In genomic region chr6:158031445-158032353, GRCh38 we compare ENCODE assay signal across 1 cellular context.
TF ChIP-seq lines count a peak whose summit lies in the region.

No MANE protein-coding gene starts in this region.

TF ChIP-seq in K562, 482 proteins besides CTCF, POLR2A, EP300 and RAD21 (continued from another document and continues in another):
- TF ChIP-seq, protein P1, sequence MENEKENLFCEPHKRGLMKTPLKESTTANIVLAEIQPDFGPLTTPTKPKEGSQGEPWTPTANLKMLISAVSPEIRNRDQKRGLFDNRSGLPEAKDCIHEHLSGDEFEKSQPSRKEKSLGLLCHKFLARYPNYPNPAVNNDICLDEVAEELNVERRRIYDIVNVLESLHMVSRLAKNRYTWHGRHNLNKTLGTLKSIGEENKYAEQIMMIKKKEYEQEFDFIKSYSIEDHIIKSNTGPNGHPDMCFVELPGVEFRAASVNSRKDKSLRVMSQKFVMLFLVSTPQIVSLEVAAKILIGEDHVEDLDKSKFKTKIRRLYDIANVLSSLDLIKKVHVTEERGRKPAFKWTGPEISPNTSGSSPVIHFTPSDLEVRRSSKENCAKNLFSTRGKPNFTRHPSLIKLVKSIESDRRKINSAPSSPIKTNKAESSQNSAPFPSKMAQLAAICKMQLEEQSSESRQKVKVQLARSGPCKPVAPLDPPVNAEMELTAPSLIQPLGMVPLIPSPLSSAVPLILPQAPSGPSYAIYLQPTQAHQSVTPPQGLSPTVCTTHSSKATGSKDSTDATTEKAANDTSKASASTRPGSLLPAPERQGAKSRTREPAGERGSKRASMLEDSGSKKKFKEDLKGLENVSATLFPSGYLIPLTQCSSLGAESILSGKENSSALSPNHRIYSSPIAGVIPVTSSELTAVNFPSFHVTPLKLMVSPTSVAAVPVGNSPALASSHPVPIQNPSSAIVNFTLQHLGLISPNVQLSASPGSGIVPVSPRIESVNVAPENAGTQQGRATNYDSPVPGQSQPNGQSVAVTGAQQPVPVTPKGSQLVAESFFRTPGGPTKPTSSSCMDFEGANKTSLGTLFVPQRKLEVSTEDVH (IDR thresholded peaks at IDR 0.05; ENCODE audit: low read depth, partially characterized antibody): no peak
- TF ChIP-seq ZNF561 (CRISPR knock-in tag; conservative IDR thresholded peaks at IDR 0.05) (no peak), TAF15 (IDR thresholded peaks at IDR 0.05; ENCODE audit: low read depth, low read length) (no peak), THRA (IDR thresholded peaks at IDR 0.05) (no peak; the same call in 1 of the 2 replicates), FOXO4 (CRISPR knock-in tag; IDR thresholded peaks at IDR 0.05) (no peak), BRF1 (IDR thresholded peaks at IDR 0.05; ENCODE audit: borderline replicate concordance, extremely low read depth, insufficient read length) (no peak), EGR1 (conservative IDR thresholded peaks at IDR 0.05) (peak; percentile 57), ZNF431 (CRISPR knock-in tag; IDR thresholded peaks at IDR 0.05) (no peak), ARHGAP35 (IDR thresholded peaks at IDR 0.05; ENCODE audit: partially characterized antibody) (no peak), IRF2 (CRISPR knock-in tag; IDR thresholded peaks at IDR 0.05) (no peak), CBFA2T3 (IDR thresholded peaks at IDR 0.05) (no peak; the same call in none of the 2 replicates), ILF3 (IDR thresholded peaks at IDR 0.05; ENCODE audit: borderline replicate concordance) (no peak), HMBOX1 (IDR thresholded peaks at IDR 0.05) (no peak), ZNF175 (CRISPR knock-in tag; IDR thresholded peaks at IDR 0.05; ENCODE audit: low read depth) (0 out of 2 replicates have a peak, but pooled peaks have one; percentile 32), KDM4B (IDR thresholded peaks at IDR 0.05; ENCODE audit: borderline replicate concordance in 2 of 2, low read depth in 1 of 2) (no peak), STAG1 (CRISPR knock-in tag; IDR thresholded peaks at IDR 0.05; ENCODE audit: borderline replicate concordance) (no peak), U2AF1 (optimal IDR thresholded peaks at IDR 0.05; ENCODE audit: low read depth, low read length) (no peak), CHD4 (IDR thresholded peaks at IDR 0.05; ENCODE audit: insufficient read depth, insufficient replicate concordance, low read depth, low read length, poor library complexity, severe bottlenecking) (no peak), ZNF282 (CRISPR knock-in tag; IDR thresholded peaks at IDR 0.05) (no peak), HMG20A (CRISPR knock-in tag; conservative IDR thresholded peaks at IDR 0.05) (no peak), MYNN (IDR thresholded peaks at IDR 0.05) (peak; percentile 69; the same call in 1 of the 2 replicates), MYNN (CRISPR knock-in tag; IDR thresholded peaks at IDR 0.05) (no peak), MBD2 (IDR thresholded peaks at IDR 0.05; ENCODE audit: borderline replicate concordance, low read depth) (peak; percentile 24; the same call in 1 of the 2 replicates), BCOR (IDR thresholded peaks at IDR 0.05) (no peak), ZNF217 (CRISPR knock-in tag; IDR thresholded peaks at IDR 0.05) (no peak), MAFG (tag; conservative IDR thresholded peaks at IDR 0.05) (no peak), FOXA3 (CRISPR knock-in tag; conservative IDR thresholded peaks at IDR 0.05 in 1 of 2, IDR thresholded peaks at IDR 0.05 in 1 of 2) (no peak), PYGO2 (tag; IDR thresholded peaks at IDR 0.05) (no peak), NEUROD1 (IDR thresholded peaks at IDR 0.05; ENCODE audit: borderline replicate concordance, low read depth, low read length, partially characterized antibody) (peak; percentile 59), HEY1 (CRISPR knock-in tag; IDR thresholded peaks at IDR 0.05; ENCODE audit: borderline replicate concordance) (no peak), NRF1 (conservative IDR thresholded peaks at IDR 0.05 in 1 of 2, IDR thresholded peaks at IDR 0.05 in 1 of 2) (0 out of 4 replicates have a peak, but pooled peaks of 1 of the 2 experiments have one; percentile 16), ETS2 (tag; IDR thresholded peaks at IDR 0.05; ENCODE audit: borderline replicate concordance, poor library complexity, severe bottlenecking) (no peak), ZNF644 (tag; IDR thresholded peaks at IDR 0.05; ENCODE audit: low read depth) (no peak), SIN3B (IDR thresholded peaks at IDR 0.05; ENCODE audit: low read depth) (no peak), ZBTB8A (IDR thresholded peaks at IDR 0.05; ENCODE audit: partially characterized antibody) (no peak), TFAM (CRISPR knock-in tag; conservative IDR thresholded peaks at IDR 0.05) (no peak), TRIM24 (IDR thresholded peaks at IDR 0.05) (no peak)
- TF ChIP-seq, protein P2, sequence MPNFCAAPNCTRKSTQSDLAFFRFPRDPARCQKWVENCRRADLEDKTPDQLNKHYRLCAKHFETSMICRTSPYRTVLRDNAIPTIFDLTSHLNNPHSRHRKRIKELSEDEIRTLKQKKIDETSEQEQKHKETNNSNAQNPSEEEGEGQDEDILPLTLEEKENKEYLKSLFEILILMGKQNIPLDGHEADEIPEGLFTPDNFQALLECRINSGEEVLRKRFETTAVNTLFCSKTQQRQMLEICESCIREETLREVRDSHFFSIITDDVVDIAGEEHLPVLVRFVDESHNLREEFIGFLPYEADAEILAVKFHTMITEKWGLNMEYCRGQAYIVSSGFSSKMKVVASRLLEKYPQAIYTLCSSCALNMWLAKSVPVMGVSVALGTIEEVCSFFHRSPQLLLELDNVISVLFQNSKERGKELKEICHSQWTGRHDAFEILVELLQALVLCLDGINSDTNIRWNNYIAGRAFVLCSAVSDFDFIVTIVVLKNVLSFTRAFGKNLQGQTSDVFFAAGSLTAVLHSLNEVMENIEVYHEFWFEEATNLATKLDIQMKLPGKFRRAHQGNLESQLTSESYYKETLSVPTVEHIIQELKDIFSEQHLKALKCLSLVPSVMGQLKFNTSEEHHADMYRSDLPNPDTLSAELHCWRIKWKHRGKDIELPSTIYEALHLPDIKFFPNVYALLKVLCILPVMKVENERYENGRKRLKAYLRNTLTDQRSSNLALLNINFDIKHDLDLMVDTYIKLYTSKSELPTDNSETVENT (CRISPR knock-in tag; IDR thresholded peaks at IDR 0.05): no peak
- TF ChIP-seq, protein P3, sequence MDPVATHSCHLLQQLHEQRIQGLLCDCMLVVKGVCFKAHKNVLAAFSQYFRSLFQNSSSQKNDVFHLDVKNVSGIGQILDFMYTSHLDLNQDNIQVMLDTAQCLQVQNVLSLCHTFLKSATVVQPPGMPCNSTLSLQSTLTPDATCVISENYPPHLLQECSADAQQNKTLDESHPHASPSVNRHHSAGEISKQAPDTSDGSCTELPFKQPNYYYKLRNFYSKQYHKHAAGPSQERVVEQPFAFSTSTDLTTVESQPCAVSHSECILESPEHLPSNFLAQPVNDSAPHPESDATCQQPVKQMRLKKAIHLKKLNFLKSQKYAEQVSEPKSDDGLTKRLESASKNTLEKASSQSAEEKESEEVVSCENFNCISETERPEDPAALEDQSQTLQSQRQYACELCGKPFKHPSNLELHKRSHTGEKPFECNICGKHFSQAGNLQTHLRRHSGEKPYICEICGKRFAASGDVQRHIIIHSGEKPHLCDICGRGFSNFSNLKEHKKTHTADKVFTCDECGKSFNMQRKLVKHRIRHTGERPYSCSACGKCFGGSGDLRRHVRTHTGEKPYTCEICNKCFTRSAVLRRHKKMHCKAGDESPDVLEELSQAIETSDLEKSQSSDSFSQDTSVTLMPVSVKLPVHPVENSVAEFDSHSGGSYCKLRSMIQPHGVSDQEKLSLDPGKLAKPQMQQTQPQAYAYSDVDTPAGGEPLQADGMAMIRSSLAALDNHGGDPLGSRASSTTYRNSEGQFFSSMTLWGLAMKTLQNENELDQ (CRISPR knock-in tag; IDR thresholded peaks at IDR 0.05; ENCODE audit: borderline replicate concordance): no peak
- TF ChIP-seq, protein P4, sequence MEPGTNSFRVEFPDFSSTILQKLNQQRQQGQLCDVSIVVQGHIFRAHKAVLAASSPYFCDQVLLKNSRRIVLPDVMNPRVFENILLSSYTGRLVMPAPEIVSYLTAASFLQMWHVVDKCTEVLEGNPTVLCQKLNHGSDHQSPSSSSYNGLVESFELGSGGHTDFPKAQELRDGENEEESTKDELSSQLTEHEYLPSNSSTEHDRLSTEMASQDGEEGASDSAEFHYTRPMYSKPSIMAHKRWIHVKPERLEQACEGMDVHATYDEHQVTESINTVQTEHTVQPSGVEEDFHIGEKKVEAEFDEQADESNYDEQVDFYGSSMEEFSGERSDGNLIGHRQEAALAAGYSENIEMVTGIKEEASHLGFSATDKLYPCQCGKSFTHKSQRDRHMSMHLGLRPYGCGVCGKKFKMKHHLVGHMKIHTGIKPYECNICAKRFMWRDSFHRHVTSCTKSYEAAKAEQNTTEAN (CRISPR knock-in tag; IDR thresholded peaks at IDR 0.05): no peak
- TF ChIP-seq, protein P5, sequence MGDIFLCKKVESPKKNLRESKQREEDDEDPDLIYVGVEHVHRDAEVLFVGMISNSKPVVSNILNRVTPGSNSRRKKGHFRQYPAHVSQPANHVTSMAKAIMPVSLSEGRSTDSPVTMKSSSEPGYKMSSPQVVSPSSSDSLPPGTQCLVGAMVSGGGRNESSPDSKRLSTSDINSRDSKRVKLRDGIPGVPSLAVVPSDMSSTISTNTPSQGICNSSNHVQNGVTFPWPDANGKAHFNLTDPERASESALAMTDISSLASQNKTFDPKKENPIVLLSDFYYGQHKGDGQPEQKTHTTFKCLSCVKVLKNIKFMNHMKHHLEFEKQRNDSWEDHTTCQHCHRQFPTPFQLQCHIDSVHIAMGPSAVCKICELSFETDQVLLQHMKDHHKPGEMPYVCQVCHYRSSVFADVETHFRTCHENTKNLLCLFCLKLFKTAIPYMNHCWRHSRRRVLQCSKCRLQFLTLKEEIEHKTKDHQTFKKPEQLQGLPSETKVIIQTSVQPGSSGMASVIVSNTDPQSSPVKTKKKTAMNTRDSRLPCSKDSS (IDR thresholded peaks at IDR 0.05; ENCODE audit: low read depth, partially characterized antibody): no peak
- TF ChIP-seq, protein P6, sequence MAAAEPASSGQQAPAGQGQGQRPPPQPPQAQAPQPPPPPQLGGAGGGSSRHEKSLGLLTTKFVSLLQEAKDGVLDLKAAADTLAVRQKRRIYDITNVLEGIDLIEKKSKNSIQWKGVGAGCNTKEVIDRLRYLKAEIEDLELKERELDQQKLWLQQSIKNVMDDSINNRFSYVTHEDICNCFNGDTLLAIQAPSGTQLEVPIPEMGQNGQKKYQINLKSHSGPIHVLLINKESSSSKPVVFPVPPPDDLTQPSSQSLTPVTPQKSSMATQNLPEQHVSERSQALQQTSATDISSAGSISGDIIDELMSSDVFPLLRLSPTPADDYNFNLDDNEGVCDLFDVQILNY (CRISPR knock-in tag; IDR thresholded peaks at IDR 0.05): no peak
- TF ChIP-seq, protein P7, sequence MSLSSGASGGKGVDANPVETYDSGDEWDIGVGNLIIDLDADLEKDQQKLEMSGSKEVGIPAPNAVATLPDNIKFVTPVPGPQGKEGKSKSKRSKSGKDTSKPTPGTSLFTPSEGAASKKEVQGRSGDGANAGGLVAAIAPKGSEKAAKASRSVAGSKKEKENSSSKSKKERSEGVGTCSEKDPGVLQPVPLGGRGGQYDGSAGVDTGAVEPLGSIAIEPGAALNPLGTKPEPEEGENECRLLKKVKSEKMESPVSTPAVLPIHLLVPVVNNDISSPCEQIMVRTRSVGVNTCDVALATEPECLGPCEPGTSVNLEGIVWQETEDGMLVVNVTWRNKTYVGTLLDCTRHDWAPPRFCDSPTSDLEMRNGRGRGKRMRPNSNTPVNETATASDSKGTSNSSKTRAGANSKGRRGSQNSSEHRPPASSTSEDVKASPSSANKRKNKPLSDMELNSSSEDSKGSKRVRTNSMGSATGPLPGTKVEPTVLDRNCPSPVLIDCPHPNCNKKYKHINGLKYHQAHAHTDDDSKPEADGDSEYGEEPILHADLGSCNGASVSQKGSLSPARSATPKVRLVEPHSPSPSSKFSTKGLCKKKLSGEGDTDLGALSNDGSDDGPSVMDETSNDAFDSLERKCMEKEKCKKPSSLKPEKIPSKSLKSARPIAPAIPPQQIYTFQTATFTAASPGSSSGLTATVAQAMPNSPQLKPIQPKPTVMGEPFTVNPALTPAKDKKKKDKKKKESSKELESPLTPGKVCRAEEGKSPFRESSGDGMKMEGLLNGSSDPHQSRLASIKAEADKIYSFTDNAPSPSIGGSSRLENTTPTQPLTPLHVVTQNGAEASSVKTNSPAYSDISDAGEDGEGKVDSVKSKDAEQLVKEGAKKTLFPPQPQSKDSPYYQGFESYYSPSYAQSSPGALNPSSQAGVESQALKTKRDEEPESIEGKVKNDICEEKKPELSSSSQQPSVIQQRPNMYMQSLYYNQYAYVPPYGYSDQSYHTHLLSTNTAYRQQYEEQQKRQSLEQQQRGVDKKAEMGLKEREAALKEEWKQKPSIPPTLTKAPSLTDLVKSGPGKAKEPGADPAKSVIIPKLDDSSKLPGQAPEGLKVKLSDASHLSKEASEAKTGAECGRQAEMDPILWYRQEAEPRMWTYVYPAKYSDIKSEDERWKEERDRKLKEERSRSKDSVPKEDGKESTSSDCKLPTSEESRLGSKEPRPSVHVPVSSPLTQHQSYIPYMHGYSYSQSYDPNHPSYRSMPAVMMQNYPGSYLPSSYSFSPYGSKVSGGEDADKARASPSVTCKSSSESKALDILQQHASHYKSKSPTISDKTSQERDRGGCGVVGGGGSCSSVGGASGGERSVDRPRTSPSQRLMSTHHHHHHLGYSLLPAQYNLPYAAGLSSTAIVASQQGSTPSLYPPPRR (CRISPR knock-in tag; IDR thresholded peaks at IDR 0.05; ENCODE audit: borderline replicate concordance): no peak
